ENCODE assay signal across 14 cellular contexts in the genomic region with DNA sequence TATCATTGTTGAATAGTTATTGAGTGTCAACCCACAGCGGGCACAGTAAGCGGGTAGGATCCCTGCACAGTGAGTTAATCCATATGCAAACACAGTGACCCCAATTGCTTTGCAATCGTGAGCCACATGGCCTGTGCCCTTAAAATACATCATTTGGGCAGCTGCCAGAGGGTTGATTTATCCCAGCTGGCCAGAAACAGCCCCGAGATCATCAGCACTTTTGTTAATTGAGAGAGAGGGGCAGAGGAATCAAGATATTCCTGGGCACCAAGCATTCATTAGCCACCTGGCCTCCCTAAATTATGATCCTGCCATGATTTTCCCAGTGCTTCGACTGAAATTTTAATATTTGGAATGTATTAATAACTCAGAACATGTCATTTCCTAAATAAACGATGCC.
"Had no signal": no experiment of that assay in that cellular context is flagged by ENCODE, and none has a peak within 500 bp of the region (broad histone marks: within the 10 kb centered on the region; RNA-seq: fewer than 3 reads in every experiment).

No MANE protein-coding gene starts in this region.

- H3K4me3 ChIP-seq: esophagus squamous epithelium, lower lobe of right lung, neural progenitor cell, pancreas, upper lobe of left lung had no signal

- H3K27ac ChIP-seq: esophagus squamous epithelium, lower lobe of right lung, neural progenitor cell, pancreas, upper lobe of left lung had no signal

- H3K4me1 ChIP-seq: esophagus squamous epithelium, lower lobe of right lung, pancreas, upper lobe of left lung had no signal

- H3K4me2 ChIP-seq: neural progenitor cell had no signal

- H3K9me3 ChIP-seq: esophagus squamous epithelium, lower lobe of right lung, pancreas, upper lobe of left lung had no signal

- H3K27me3 ChIP-seq: neural progenitor cell, upper lobe of left lung had no signal

- DNase-seq: activated B cell treated with CpG ODN at 0.5 μM for 24 hours; activated CD4-positive, alpha-beta T cell treated with anti-CD3 and anti-CD28 coated beads, Interleukin-2, amount 10 ng/mL, durations not matched to agents 24 days and 14 days; activated naive CD4-positive, alpha-beta T cell; activated naive CD8-positive, alpha-beta T cell treated with anti-CD3 and anti-CD28 coated beads, Interleukin-2, amount 50 U/mL, for 24 hours; esophagus squamous epithelium; glutamatergic neuron; lower lobe of right lung; midbrain; pancreas; stimulated activated CD4-positive, alpha-beta T cell treated with anti-CD3 and anti-CD28 coated beads, Interleukin-2, amount 100 ng/mL, for 48 hours; stimulated activated CD8-positive, alpha-beta memory T cell treated with anti-CD3 and anti-CD28 coated beads, Interleukin-4, amount 100 ng/mL, for 48 hours; stimulated activated naive CD8-positive, alpha-beta T cell treated with anti-CD3 and anti-CD28 coated beads, Interleukin-15, Interleukin-2, amounts not matched to agents 100 U/mL and 50 U/mL, for 24 hours; upper lobe of left lung had no signal

- H3K9ac ChIP-seq: neural progenitor cell had no signal

- H2AFZ ChIP-seq: neural progenitor cell had no signal

- H3K36me3 ChIP-seq: esophagus squamous epithelium, lower lobe of right lung, neural progenitor cell, pancreas, upper lobe of left lung had no signal
